Comparison of ENCODE assay signal across 21 cellular contexts in genomic region chr5:144575736-144576135, GRCh38.
DNase-seq lines count a peak whose midpoint lies in the region; TF ChIP-seq lines count a peak whose summit lies in the region.
"Had no signal": no experiment of that assay in that cellular context is flagged by ENCODE, and none has a peak within 500 bp of the region (broad histone marks: within the 10 kb centered on the region; RNA-seq: fewer than 3 reads in every experiment).

No MANE protein-coding gene starts in this region.

- no peak overlapping the region for H2AK5ac ChIP-seq in mesenchymal stem cell (ENCODE audit: low read length, severe bottlenecking)
- no peak overlapping the region for H2AK5ac ChIP-seq in neuronal stem cell (ENCODE audit: low read depth, low read length)

- H3K4me1 ChIP-seq in KMS-11 (ENCODE audit: low read depth, poor library complexity, severe bottlenecking) (peaks cover 13% of the 10 kb centered on the region), mesenchymal stem cell (ENCODE audit: control insufficient read depth, insufficient read depth, low read depth, low read length) (no peaks in the 10 kb centered on the region), neuronal stem cell (ENCODE audit: control insufficient read depth in 2 of 2, insufficient read depth in 1 of 2, low read depth in 1 of 2, low read length in 2 of 2) (no peaks in the 10 kb centered on the region)
- H3K4me1 ChIP-seq: BE2C; BLaER1 treated with 17β-estradiol and CSF1 and Interleukin-3, amounts not matched to agents 10 nM and 100 nM; HAP-1 had no signal

- H3K27me3 ChIP-seq in KMS-11 (ENCODE audit: insufficient read depth, low read depth): no peaks in the 10 kb centered on the region
- no peaks in the 10 kb centered on the region for H3K27me3 ChIP-seq in mesenchymal stem cell (ENCODE audit: control insufficient read depth in 1 of 2, insufficient read depth in 1 of 2, low read length in 2 of 2)
- no peaks in the 10 kb centered on the region for H3K27me3 ChIP-seq in neuronal stem cell (ENCODE audit: control insufficient read depth in 3 of 3, insufficient read depth in 3 of 3, low read depth in 1 of 3, low read length in 3 of 3)
- H3K27me3 ChIP-seq: BE2C; BLaER1 treated with 17β-estradiol and CSF1 and Interleukin-3, amounts not matched to agents 10 nM and 100 nM had no signal

- H3K14ac ChIP-seq in mesenchymal stem cell (ENCODE audit: low read length in 2 of 2) (no peak overlapping the region), neuronal stem cell (ENCODE audit: low read length) (no peak overlapping the region)

- H4K20me1 ChIP-seq in KMS-11 (ENCODE audit: insufficient read depth): no peaks in the 10 kb centered on the region
- H4K20me1 ChIP-seq: BLaER1 treated with 17β-estradiol and CSF1 and Interleukin-3, amounts not matched to agents 10 nM and 100 nM had no signal

- TF ChIP-seq CTCF in KMS-11 (conservative IDR thresholded peaks at IDR 0.05; ENCODE audit: low read depth, low read length): no peak

- H3K79me1 ChIP-seq in mesenchymal stem cell (replicated peaks; ENCODE audit: low read length, poor library complexity, severe bottlenecking) (no peaks in the 10 kb centered on the region), neuronal stem cell (ENCODE audit: low read depth, low read length) (no peaks in the 10 kb centered on the region)

- no peak overlapping the region for H2BK120ac ChIP-seq in mesenchymal stem cell (ENCODE audit: low read depth, low read length)
- no peak overlapping the region for H2BK120ac ChIP-seq in neuronal stem cell (ENCODE audit: low read depth, low read length)

- no peak overlapping the region for H3K23ac ChIP-seq in mesenchymal stem cell (ENCODE audit: low read length in 2 of 2)
- no peak overlapping the region for H3K23ac ChIP-seq in neuronal stem cell (ENCODE audit: low read depth, low read length, poor library complexity)

- H4K91ac ChIP-seq in mesenchymal stem cell (ENCODE audit: low read length) (no peak overlapping the region), neuronal stem cell (ENCODE audit: low read depth, low read length, poor library complexity) (no peak overlapping the region)

- H3K4me3 ChIP-seq in KMS-11 (IDR thresholded peaks at IDR 0.05; ENCODE audit: insufficient read depth, low read depth, low read length) (no peak overlapping the region), mesenchymal stem cell (ENCODE audit: insufficient read depth in 1 of 2, low read depth in 1 of 2, low read length in 2 of 2) (no peak overlapping the region), neuronal stem cell (ENCODE audit: low read length in 2 of 2) (no peak overlapping the region)
- H3K4me3 ChIP-seq: BLaER1 treated with 17β-estradiol and CSF1 and Interleukin-3, amounts not matched to agents 10 nM and 100 nM; HAP-1 had no signal

- H3K9ac ChIP-seq in KMS-11 (no peak overlapping the region), mesenchymal stem cell (ENCODE audit: low read length) (no peak overlapping the region), neuronal stem cell (ENCODE audit: low read depth, low read length, poor library complexity) (no peak overlapping the region)
- H3K9ac ChIP-seq: BLaER1 treated with 17β-estradiol and CSF1 and Interleukin-3, amounts not matched to agents 10 nM and 100 nM had no signal

- H3K4me2 ChIP-seq in KMS-11: peak overlapping the region; percentile 35; the same call in 1 of the 2 replicates
- H3K4me2 ChIP-seq in mesenchymal stem cell (ENCODE audit: low read length, poor library complexity, severe bottlenecking): no peak overlapping the region
- no peak overlapping the region for H3K4me2 ChIP-seq in neuronal stem cell (ENCODE audit: insufficient read depth, low read length, poor library complexity, severe bottlenecking)
- H3K4me2 ChIP-seq: BLaER1 treated with 17β-estradiol and CSF1 and Interleukin-3, amounts not matched to agents 10 nM and 100 nM had no signal

- H4K8ac ChIP-seq in mesenchymal stem cell (ENCODE audit: low read length) (no peak overlapping the region), neuronal stem cell (ENCODE audit: low read depth, low read length) (no peak overlapping the region)

- no peak overlapping the region for H2BK15ac ChIP-seq in mesenchymal stem cell (ENCODE audit: low read depth, poor library complexity, severe bottlenecking)
- no peak overlapping the region for H2BK15ac ChIP-seq in neuronal stem cell (ENCODE audit: low read length)

- H2BK5ac ChIP-seq in mesenchymal stem cell (ENCODE audit: low read depth, low read length, poor library complexity, severe bottlenecking) (no peak overlapping the region), neuronal stem cell (ENCODE audit: low read length) (no peak overlapping the region)

- no peak overlapping the region for H3K18ac ChIP-seq in mesenchymal stem cell (ENCODE audit: low read depth in 1 of 2, low read length in 2 of 2)
- no peak overlapping the region for H3K18ac ChIP-seq in neuronal stem cell (ENCODE audit: low read length)

- peaks cover 4% of the 10 kb centered on the region for H3K9me3 ChIP-seq in mesenchymal stem cell (ENCODE audit: control insufficient read depth, low read length)
- peaks cover 0 to 6% of the 10 kb centered on the region in 2 donors for H3K9me3 ChIP-seq in neuronal stem cell (replicated peaks in 1 of 2; ENCODE audit: control insufficient read depth in 2 of 2, insufficient read depth in 1 of 2, low read depth in 1 of 2, low read length in 2 of 2)
- H3K9me3 ChIP-seq: HAP-1 had no signal

- peak; percentile 17 for DNase-seq in NCI-H2227 (lab: John Stamatoyannopoulos, UW; ENCODE audit: unreplicated experiment)
- DNase-seq in NCI-H2227 treated with DMSO at 0.1 percent for 48 hours (lab: John Stamatoyannopoulos, UW): no peak
- peak; percentile 81 for DNase-seq in RPMI8226
- DNase-seq in mesenchymal stem cell: no peak
- DNase-seq in NCI-H187 (lab: John Stamatoyannopoulos, UW): no peak
- no peak for DNase-seq in neuronal stem cell (ENCODE audit: low spot score)
- DNase-seq: ACHN; AML-193; BE2C; CD4-positive, alpha-beta T cell; CD8-positive, alpha-beta memory T cell; DMS 273 treated with DMSO at 0.1 percent for 48 hours; DMS53; DMS79 treated with DMSO at 0.1 percent for 48 hours; GF-D8; GOT3; HFFc6 had no signal

- H2BK12ac ChIP-seq in mesenchymal stem cell (ENCODE audit: low read length in 2 of 2) (no peak overlapping the region), neuronal stem cell (ENCODE audit: low read length) (no peak overlapping the region)

- H3K27ac ChIP-seq in KMS-11 (no peak overlapping the region), mesenchymal stem cell (ENCODE audit: low read length, poor library complexity, severe bottlenecking) (no peak overlapping the region), neuronal stem cell (replicated peaks; ENCODE audit: low read length) (no peak overlapping the region)
- H3K27ac ChIP-seq: 22Rv1; BLaER1 treated with 17β-estradiol and CSF1 and Interleukin-3, amounts not matched to agents 10 nM and 100 nM had no signal

- H3K79me2 ChIP-seq in KMS-11 (ENCODE audit: insufficient read depth, low read depth): no peaks in the 10 kb centered on the region

- no peak overlapping the region for H3K4ac ChIP-seq in mesenchymal stem cell (ENCODE audit: low read depth in 1 of 2, low read length in 2 of 2)
- H3K4ac ChIP-seq in neuronal stem cell (ENCODE audit: low read length): no peak overlapping the region

- no CpG with 5 or more reads among the region's 1 CpG for WGBS in mesenchymal stem cell
- WGBS in neuronal stem cell (ENCODE audit: extremely low coverage in 2 of 2, insufficient read length in 2 of 2, insufficient replicate concordance in 1 of 2), 2 donors: no CpG with 5 or more reads among the region's 1 CpG

- H3K36me3 ChIP-seq in KMS-11 (ENCODE audit: insufficient read depth) (no peaks in the 10 kb centered on the region), mesenchymal stem cell (ENCODE audit: control insufficient read depth in 1 of 2, insufficient read depth in 2 of 2, low read depth in 1 of 2, low read length in 2 of 2) (no peaks in the 10 kb centered on the region), neuronal stem cell (replicated peaks in 1 of 2; ENCODE audit: control insufficient read depth in 2 of 2, insufficient read depth in 2 of 2, low read length in 2 of 2) (no peaks in the 10 kb centered on the region)
- H3K36me3 ChIP-seq: BE2C; BLaER1 treated with 17β-estradiol and CSF1 and Interleukin-3, amounts not matched to agents 10 nM and 100 nM; HAP-1 had no signal

- H2AFZ ChIP-seq in KMS-11 (ENCODE audit: low read depth) (no peak overlapping the region), mesenchymal stem cell (ENCODE audit: low read depth, low read length) (no peak overlapping the region), neuronal stem cell (ENCODE audit: low read length) (no peak overlapping the region)

Comparison
In these comparisons a context has a peak if more than half of its experiments do, and no peak if none do; other contexts are left out.
1. DNase-seq: peak in NCI-H2227 (single experiment) and RPMI8226 (single experiment); none in NCI-H2227 treated with DMSO at 0.1 percent for 48 hours (single experiment), mesenchymal stem cell (single experiment), NCI-H187 (0 of 2) and neuronal stem cell (single experiment).